Comparison of ENCODE assay signal across 17 cellular contexts in the genomic region with DNA sequence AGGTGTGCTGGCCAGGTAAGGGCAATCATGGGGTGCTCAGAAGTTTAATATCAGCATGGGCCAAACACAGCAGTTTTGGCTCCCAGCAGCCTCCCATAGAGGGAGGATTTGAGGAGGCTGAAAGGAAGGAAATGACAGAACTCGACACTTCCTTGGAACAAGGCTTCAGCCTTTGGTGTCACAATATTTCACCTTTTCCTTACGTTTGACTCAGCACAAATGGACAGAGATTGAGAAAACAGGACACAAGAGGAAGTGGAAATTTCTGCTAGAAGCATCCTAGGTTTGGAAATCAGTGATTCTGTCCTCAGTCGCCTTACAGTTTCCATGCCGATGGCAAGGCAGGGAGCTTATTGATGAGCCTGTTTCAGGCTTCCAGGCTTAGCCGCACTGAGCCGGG.
A peak's percentile ranks its signal among the peaks of the same experiment; 100 is the strongest.
DNase-seq lines count a peak whose midpoint lies in the region; ATAC-seq, FAIRE-seq and TF ChIP-seq lines count a peak whose summit lies in the region.
"Had no signal": no experiment of that assay in that cellular context is flagged by ENCODE, and none has a peak within 500 bp of the region (broad histone marks: within the 10 kb centered on the region; RNA-seq: fewer than 3 reads in every experiment).

No MANE protein-coding gene starts in this region.

- H3K9me3 Mint-ChIP-seq in dendritic cell treated with granulocyte-macrophage colony-stimulating factor and Interleukin-4, amounts not matched to agents 40 ng/mL and 50 ng/mL, for 4 days: peaks cover 3% of the 10 kb centered on the region
- peaks cover 2% of the 10 kb centered on the region for H3K9me3 Mint-ChIP-seq in glutamatergic neuron (ENCODE audit: unreplicated experiment)
- H3K9me3 Mint-ChIP-seq: CD8-positive, alpha-beta memory T cell had no signal

- no peaks in the 10 kb centered on the region for H3K27me3 ChIP-seq in right atrium auricular region

- DNase-seq in Right ventricle myocardium superior (no peak), right atrium auricular region (ENCODE audit: low spot score) (no peak), medulla oblongata (ENCODE audit: extremely low spot score) (peak; percentile 44), glutamatergic neuron (no peak), left colon (no peak), RCC 7860 (ENCODE audit: low spot score) (no peak)
- DNase-seq: CD8-positive, alpha-beta memory T cell; DMS79; MV-4-11; NCI-H1694 treated with DMSO at 0.1 percent for 48 hours; NK-92 treated with Interleukin-12 subunit alpha and Interleukin-12 subunit beta, amount 100 ng/mL, for 24 hours; OCI-M1; SIG-M5 had no signal

- intact Hi-C loops in Right ventricle myocardium superior (cut with DNase I) (no loop called here), left colon (cut with DNase I, micrococcal nuclease) (no loop called here)
- intact Hi-C loops in dendritic cell treated with granulocyte-macrophage colony-stimulating factor and Interleukin-4, amounts not matched to agents 40 ng/mL and 50 ng/mL, for 4 days (cut with micrococcal nuclease): loop anchor here (2.0 to 10.0 kb wide), 4 partner anchors 33 to 176 kb away; no protein-coding TSS in a partner anchor

- no peaks in the 10 kb centered on the region for H3K9me3 ChIP-seq in right atrium auricular region

- no peaks in the 10 kb centered on the region for H3K36me3 ChIP-seq in right atrium auricular region

- H3K4me1 Mint-ChIP-seq in dendritic cell treated with granulocyte-macrophage colony-stimulating factor and Interleukin-4, amounts not matched to agents 40 ng/mL and 50 ng/mL, for 4 days (ENCODE audit: low read depth): peaks cover 89% of the 10 kb centered on the region
- peaks cover 12% of the 10 kb centered on the region for H3K4me1 Mint-ChIP-seq in glutamatergic neuron (ENCODE audit: low read depth, unreplicated experiment)

- peak; percentile 52 for ATAC-seq in Right ventricle myocardium superior (ENCODE audit: poor library complexity)
- ATAC-seq in left colon: no peak

- peaks cover 5% of the 10 kb centered on the region for H3K27me3 Mint-ChIP-seq in dendritic cell treated with granulocyte-macrophage colony-stimulating factor and Interleukin-4, amounts not matched to agents 40 ng/mL and 50 ng/mL, for 4 days
- H3K27me3 Mint-ChIP-seq in glutamatergic neuron (ENCODE audit: unreplicated experiment): peaks cover 2% of the 10 kb centered on the region
- H3K27me3 Mint-ChIP-seq: CD8-positive, alpha-beta memory T cell had no signal

- peak overlapping the region; percentile 92 for H3K27ac Mint-ChIP-seq in dendritic cell treated with granulocyte-macrophage colony-stimulating factor and Interleukin-4, amounts not matched to agents 40 ng/mL and 50 ng/mL, for 4 days
- no peak overlapping the region for H3K27ac Mint-ChIP-seq in glutamatergic neuron (ENCODE audit: unreplicated experiment)

- no peak overlapping the region for H3K27ac ChIP-seq in right atrium auricular region
- H3K27ac ChIP-seq: KMS-11 had no signal

- H3K4me3 Mint-ChIP-seq in dendritic cell treated with granulocyte-macrophage colony-stimulating factor and Interleukin-4, amounts not matched to agents 40 ng/mL and 50 ng/mL, for 4 days: no peak overlapping the region
- H3K4me3 Mint-ChIP-seq in glutamatergic neuron (ENCODE audit: unreplicated experiment): no peak overlapping the region
- H3K4me3 Mint-ChIP-seq: CD8-positive, alpha-beta memory T cell had no signal

- H3K36me3 Mint-ChIP-seq in dendritic cell treated with granulocyte-macrophage colony-stimulating factor and Interleukin-4, amounts not matched to agents 40 ng/mL and 50 ng/mL, for 4 days (ENCODE audit: low read depth): peaks cover 5% of the 10 kb centered on the region
- H3K36me3 Mint-ChIP-seq in glutamatergic neuron (ENCODE audit: unreplicated experiment): no peaks in the 10 kb centered on the region
- H3K36me3 Mint-ChIP-seq: CD8-positive, alpha-beta memory T cell had no signal

- no peak for FAIRE-seq in RCC 7860 (lab: Jason Lieb, UNC)
- FAIRE-seq: A204.1, D721Med had no signal

- no peaks in the 10 kb centered on the region for H3K4me1 ChIP-seq in right atrium auricular region

- no peak for TF ChIP-seq CTCF in right atrium auricular region (IDR thresholded peaks at IDR 0.05)
- TF ChIP-seq CTCF in glutamatergic neuron (IDR thresholded peaks at IDR 0.05; ENCODE audit: partially characterized antibody, unreplicated experiment): no peak

- no peak overlapping the region for H3K4me3 ChIP-seq in right atrium auricular region
